In the genomic region with DNA sequence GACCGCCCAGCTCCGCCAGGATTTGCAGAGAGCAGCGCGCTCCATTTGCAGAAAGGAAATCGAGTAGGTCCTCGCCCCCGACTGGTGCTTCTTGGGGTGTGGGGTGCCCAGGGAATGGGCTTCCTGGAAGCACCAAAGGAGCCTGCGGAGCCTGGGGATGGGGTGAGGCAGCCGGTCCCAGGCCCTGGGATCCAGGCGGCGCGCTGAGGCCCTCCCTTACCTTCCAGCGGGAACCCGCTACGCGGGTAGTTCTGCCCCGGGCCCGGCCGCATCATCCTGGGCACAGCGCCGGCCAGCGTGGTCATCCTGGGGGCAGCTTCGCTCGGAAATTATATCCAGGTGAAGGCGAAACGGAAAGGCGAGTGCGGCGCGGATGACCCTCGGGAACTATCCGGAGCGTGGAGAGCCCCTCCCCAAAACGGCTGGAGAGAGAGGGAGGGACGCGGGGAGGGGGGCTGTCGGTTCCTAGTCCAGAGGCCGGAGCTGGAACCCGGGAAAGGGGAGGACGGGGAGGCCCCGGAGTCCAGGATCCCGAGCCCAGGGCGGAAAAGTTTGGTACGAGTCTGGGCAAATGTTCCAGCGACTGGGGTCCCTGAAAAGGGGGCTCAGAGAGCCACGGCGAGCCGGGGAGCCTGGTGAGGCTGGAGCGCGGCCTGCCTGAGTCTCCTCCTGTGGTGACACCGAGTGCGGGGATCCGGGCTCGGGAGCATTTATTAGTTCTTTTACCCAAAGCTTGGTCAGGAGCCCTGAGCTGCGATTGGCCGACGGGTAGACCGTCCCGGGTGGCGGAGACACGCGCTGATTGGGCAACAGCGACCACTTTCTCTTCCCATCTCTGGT, we compare ENCODE assay signal across 9 cellular contexts. TPM values are rescaled to one million over a fixed set of nuclear protein-coding genes. Genes with fewer than 3 reads are reported as not detected.
DNase-seq lines count a peak whose midpoint lies in the region; ATAC-seq and TF ChIP-seq lines count a peak whose summit lies in the region.
"Had no signal": no experiment of that assay in that cellular context is flagged by ENCODE, and none has a peak within 500 bp of the region (broad histone marks: within the 10 kb centered on the region; RNA-seq: fewer than 3 reads in every experiment).

A gene (minus strand): TSS at position 688 of the 840 bp plus-strand sequence. CDS start 383 bp downstream, at position 305.

- no peaks in the 10 kb centered on the region for H3K9me3 Mint-ChIP-seq in type B pancreatic cell

- TF ChIP-seq CTCF in cardiac muscle cell (IDR thresholded peaks at IDR 0.05; ENCODE audit: low read depth, low read length) (no peak), ascending aorta (IDR thresholded peaks at IDR 0.05) (no peak), right lobe of liver (IDR thresholded peaks at IDR 0.05) (no peak), type B pancreatic cell (conservative IDR thresholded peaks at IDR 0.05) (no peak), MM.1S (IDR thresholded peaks at IDR 0.05; ENCODE audit: low read length) (no peak), RWPE1 (conservative IDR thresholded peaks at IDR 0.05; ENCODE audit: low read depth) (no peak)

- no peaks in the 10 kb centered on the region for H3F3A ChIP-seq in MM.1S (ENCODE audit: insufficient read depth, low read length)

- H3K4me3 ChIP-seq in cardiac muscle cell (peak within 1 kb of the TSS; percentile 43), ascending aorta (peak within 1 kb of the TSS; percentile 33 to 34), right lobe of liver (no peak within 1 kb of the TSS), MM.1S (ENCODE audit: low read length) (no peak within 1 kb of the TSS)

- H2AFZ ChIP-seq in MM.1S (ENCODE audit: low read length), result no peak within 1 kb of the TSS

- intact Hi-C loops in Right ventricle myocardium inferior (cut with DNase I) (no loop called here), ascending aorta (cut with DNase I) (no loop called here), right lobe of liver (cut with DNase I) (no loop called here)

- POLR2A ChIA-PET in RWPE1 (lab: Yijun Ruan, JAX; ENCODE audit: low non-redundant PET), result no interaction called here

- 7% methylated on average over 18 of the region's 63 CpGs for WGBS in right lobe of liver (ENCODE audit: insufficient coverage, low coverage, low lambda C conversion rate, missing lambda C conversion rate)

- H3K9ac ChIP-seq in MM.1S (ENCODE audit: low read length), result no peak within 1 kb of the TSS

- peak in 1 of 2 donors; percentile 61 for DNase-seq in cardiac muscle cell (ENCODE audit: low read depth in 1 of 2, low spot score in 1 of 2)
- DNase-seq in Right ventricle myocardium inferior (ENCODE audit: missing footprints), result no peak
- no peak for DNase-seq in ascending aorta (ENCODE audit: low spot score in 2 of 2)
- peak in 1 of 3 donors; percentile 51 for DNase-seq in right lobe of liver
- DNase-seq in type B pancreatic cell (ENCODE audit: extremely low spot score, unreplicated experiment), result no peak
- DNase-seq in MM.1S, result no peak
- no peak for DNase-seq in RWPE1 (ENCODE audit: low spot score)
- no peak for DNase-seq in HK-2 (ENCODE audit: unreplicated experiment)

- no peaks in the 10 kb centered on the region for H4K20me1 ChIP-seq in MM.1S (ENCODE audit: insufficient read depth, low read length)

- ATAC-seq in Right ventricle myocardium inferior, result no peak
- ATAC-seq in right lobe of liver, result peak in 3 of 4 donors; percentile 26 to 46 (median 34)

- no peaks in the 10 kb centered on the region for H3K9me3 ChIP-seq in cardiac muscle cell (ENCODE audit: low read depth)
- H3K9me3 ChIP-seq in ascending aorta, result no peaks in the 10 kb centered on the region
- no peaks in the 10 kb centered on the region for H3K9me3 ChIP-seq in right lobe of liver
- no peaks in the 10 kb centered on the region for H3K9me3 ChIP-seq in MM.1S (replicated peaks; ENCODE audit: insufficient read depth, low read length)

- H3K36me3 Mint-ChIP-seq in type B pancreatic cell, result peaks cover 8% of the 10 kb centered on the region

- H3K27me3 Mint-ChIP-seq in type B pancreatic cell, result peaks cover 100% of the 10 kb centered on the region

- no peak for TF ChIP-seq POLR2A in right lobe of liver (IDR thresholded peaks at IDR 0.05)

- H3K27me3 ChIP-seq in cardiac muscle cell (peaks cover 100% of the 10 kb centered on the region), ascending aorta (peaks cover 56% of the 10 kb centered on the region), right lobe of liver (peaks cover 13 to 68% of the 10 kb centered on the region in 2 donors), MM.1S (replicated peaks; ENCODE audit: insufficient read depth, low read length) (peaks cover 37% of the 10 kb centered on the region)

- H3K4me1 ChIP-seq in cardiac muscle cell (ENCODE audit: low read depth), result peaks cover 6% of the 10 kb centered on the region
- peaks cover 5 to 18% of the 10 kb centered on the region in 2 donors for H3K4me1 ChIP-seq in ascending aorta
- peaks cover 0 to 29% (median 0%) of the 10 kb centered on the region in 4 donors for H3K4me1 ChIP-seq in right lobe of liver
- H3K4me1 ChIP-seq in MM.1S (ENCODE audit: low read length), result no peaks in the 10 kb centered on the region

- CTCF ChIA-PET in RWPE1 (lab: Yijun Ruan, JAX), result interaction anchor here (0.7 kb wide), 1 partner anchor 169 kb away, joined by 7 read pairs; no protein-coding TSS in a partner anchor

- H3K27ac Mint-ChIP-seq in type B pancreatic cell, result peak within 1 kb of the TSS; percentile 73

- H3K27ac ChIP-seq in cardiac muscle cell, result no peak within 1 kb of the TSS
- H3K27ac ChIP-seq in ascending aorta, result no peak within 1 kb of the TSS
- H3K27ac ChIP-seq in right lobe of liver, result no peak within 1 kb of the TSS
- no peak within 1 kb of the TSS for H3K27ac ChIP-seq in MM.1S (ENCODE audit: low read length)
- no peak within 1 kb of the TSS for H3K27ac ChIP-seq in RWPE1

- H3K4me3 Mint-ChIP-seq in type B pancreatic cell, result peak within 1 kb of the TSS; percentile 86
- H3K4me3 Mint-ChIP-seq: central memory CD8-positive, alpha-beta T cell had no signal

- H3K4me2 ChIP-seq in MM.1S (ENCODE audit: low read depth, low read length), result no peak within 1 kb of the TSS

- H3K36me3 ChIP-seq in cardiac muscle cell (no peaks in the 10 kb centered on the region), ascending aorta (no peaks in the 10 kb centered on the region), right lobe of liver (no peaks in the 10 kb centered on the region), MM.1S (replicated peaks; ENCODE audit: insufficient read depth, low read length) (no peaks in the 10 kb centered on the region)

- H3K4me1 Mint-ChIP-seq in type B pancreatic cell (ENCODE audit: unreplicated experiment), result peaks cover 11% of the 10 kb centered on the region

- no peaks in the 10 kb centered on the region for H3K79me2 ChIP-seq in MM.1S (ENCODE audit: low read length)

- no peaks in the 10 kb centered on the region for H3K9me2 ChIP-seq in MM.1S (replicated peaks; ENCODE audit: insufficient read depth, low read length)

RNA-seq across cellular contexts. Expression of the gene that starts here (rescaled TPM):
- total RNA-seq in cardiac muscle cell, result 7.7 and 19.3 TPM in 2 replicates
- polyA plus RNA-seq in cardiac muscle cell, result 8.0 and 8.8 TPM in 2 replicates
- total RNA-seq in Right ventricle myocardium inferior, result not detected
- total RNA-seq in ascending aorta, result not detected
- not detected for total RNA-seq in right lobe of liver
- total RNA-seq in type B pancreatic cell (ENCODE audit: low replicate concordance), result 66.7 TPM in 1 of 2 replicates, not detected in the other

Comparison
In these comparisons a context has a peak if more than half of its experiments do, and no peak if none do; other contexts are left out.
1. Peak in ATAC-seq in right lobe of liver; RNA of the gene not detected or under 1 TPM.
2. H3K4me3 ChIP-seq: peak in cardiac muscle cell (single experiment) and ascending aorta (2 of 2); none in right lobe of liver (0 of 3) and MM.1S (single experiment).